ENCODE assay signal across 6 cellular contexts in the genomic region with DNA sequence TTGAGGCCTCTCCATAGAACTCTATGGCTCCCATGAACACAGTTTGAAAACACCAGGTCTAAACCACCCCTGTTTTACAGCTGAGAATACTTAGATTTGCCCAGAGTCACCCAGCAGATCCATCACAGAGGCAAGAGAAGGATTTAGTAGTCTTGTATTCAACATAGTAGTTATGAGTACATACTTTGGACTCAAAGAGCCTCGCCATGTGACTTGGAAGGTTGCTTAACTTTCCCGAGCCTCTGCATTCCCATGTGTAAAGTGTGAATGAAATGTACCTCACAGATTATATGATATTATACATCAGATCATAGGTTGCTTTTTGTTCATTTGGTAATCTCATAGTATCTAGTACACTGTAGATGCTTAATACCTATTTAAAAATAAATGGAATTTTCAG.
"Had no signal": no experiment of that assay in that cellular context is flagged by ENCODE, and none has a peak within 500 bp of the region (broad histone marks: within the 10 kb centered on the region; RNA-seq: fewer than 3 reads in every experiment).

No MANE protein-coding gene starts in this region.

- FAIRE-seq: H1, HTR-8/SVneo had no signal

- H3K4me2 ChIP-seq: GM23338 had no signal

- H3K4me3 ChIP-seq: GM23338 had no signal

- H3K27ac Mint-ChIP-seq: GM23338 had no signal

- H3K9me3 Mint-ChIP-seq: GM23338, H9 had no signal

- DNase-seq: H9, HCEC 1CT, IMR-90 had no signal

- H2AFZ ChIP-seq: GM23338 had no signal

- H3K4me3 Mint-ChIP-seq: GM23338, H9 had no signal
